In the genomic region with DNA sequence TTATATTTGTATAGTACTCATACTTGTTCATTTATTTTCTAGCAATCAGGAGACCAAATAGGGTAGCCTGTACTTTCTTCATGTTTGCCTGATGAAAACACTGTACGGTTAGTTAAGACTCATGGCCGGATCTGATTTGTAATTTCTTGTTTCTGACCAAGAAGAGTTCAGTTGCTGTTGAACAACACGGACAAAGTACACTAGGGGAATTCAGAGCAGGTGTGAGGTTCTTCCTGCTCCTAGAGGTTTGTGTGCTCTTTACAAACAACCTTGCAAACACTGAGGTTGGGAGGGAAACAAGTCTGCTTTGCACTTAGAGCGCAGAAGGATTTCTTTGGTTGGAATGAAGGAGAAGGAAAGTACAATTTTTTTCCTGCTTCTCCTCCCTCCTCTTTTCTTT, we compare ENCODE assay signal across 9 cellular contexts.
DNase-seq lines count a peak whose midpoint lies in the region; ATAC-seq, FAIRE-seq and TF ChIP-seq lines count a peak whose summit lies in the region.
"Had no signal": no experiment of that assay in that cellular context is flagged by ENCODE, and none has a peak within 500 bp of the region (broad histone marks: within the 10 kb centered on the region; RNA-seq: fewer than 3 reads in every experiment).

No MANE protein-coding gene starts in this region.

- peaks cover 9% of the 10 kb centered on the region for H3K79me1 ChIP-seq in trophoblast cell (ENCODE audit: low read length)

- H3K27ac Mint-ChIP-seq in T-helper 17 cell: peak overlapping the region; percentile 47

- H3K4me2 ChIP-seq in trophoblast cell (ENCODE audit: low read length): no peak overlapping the region

- no peak overlapping the region for H2AFZ ChIP-seq in trophoblast cell (ENCODE audit: insufficient read depth, low read length, poor library complexity)

- H3K18ac ChIP-seq in trophoblast cell (ENCODE audit: low read length): no peak overlapping the region

- H3K27me3 ChIP-seq in small intestine (ENCODE audit: control insufficient read depth in 2 of 2, insufficient read depth in 2 of 2, low read length in 2 of 2) (no peaks in the 10 kb centered on the region), trophoblast cell (ENCODE audit: insufficient read depth, low read length) (no peaks in the 10 kb centered on the region)

- H3K79me2 ChIP-seq in trophoblast cell (ENCODE audit: control insufficient read depth, insufficient read depth, low read length, poor library complexity): peaks cover 29% of the 10 kb centered on the region

- no peaks in the 10 kb centered on the region for H3K4me1 Mint-ChIP-seq in T-helper 17 cell

- H3K9me3 ChIP-seq in T-helper 17 cell (ENCODE audit: control insufficient read depth, low read length, poor library complexity, severe bottlenecking): no peaks in the 10 kb centered on the region
- H3K9me3 ChIP-seq in small intestine (ENCODE audit: control insufficient read depth, low read depth): no peaks in the 10 kb centered on the region
- peaks cover 1% of the 10 kb centered on the region for H3K9me3 ChIP-seq in trophoblast cell (ENCODE audit: insufficient read depth, low read depth, low read length)

- H2BK5ac ChIP-seq in trophoblast cell (ENCODE audit: low read depth, low read length, poor library complexity): no peak overlapping the region

- TF ChIP-seq POLR2A in GM19099 (IDR thresholded peaks at IDR 0.05; ENCODE audit: extremely low read depth, insufficient read length, low read depth): peak; percentile 54

- peaks cover 5% of the 10 kb centered on the region for H3K36me3 Mint-ChIP-seq in T-helper 17 cell (ENCODE audit: low read depth)

- FAIRE-seq in small intestine (lab: Jason Lieb, UNC): no peak
- FAIRE-seq: H1 had no signal

- no peak overlapping the region for H3K4me3 Mint-ChIP-seq in T-helper 17 cell

- H3K36me3 ChIP-seq in small intestine (ENCODE audit: control insufficient read depth in 2 of 2, insufficient read depth in 2 of 2, low read length in 2 of 2) (no peaks in the 10 kb centered on the region), trophoblast cell (ENCODE audit: control insufficient read depth in 1 of 2, insufficient read depth in 2 of 2, low read length in 2 of 2) (no peaks in the 10 kb centered on the region)

- H4K12ac ChIP-seq in trophoblast cell (ENCODE audit: low read depth, low read length): no peak overlapping the region

- no peak overlapping the region for H2BK120ac ChIP-seq in trophoblast cell (ENCODE audit: insufficient read depth, low read length, poor library complexity)

- no peak overlapping the region for H2BK12ac ChIP-seq in trophoblast cell (ENCODE audit: low read length)

- peak overlapping the region; percentile 39 to 89 for H3K27ac ChIP-seq in small intestine (ENCODE audit: low read depth in 1 of 2, low read length in 1 of 2)
- no peak overlapping the region for H3K27ac ChIP-seq in trophoblast cell (ENCODE audit: low read depth, low read length)

- H3K23ac ChIP-seq in trophoblast cell (ENCODE audit: low read length): no peak overlapping the region

- no peak overlapping the region for H3K4ac ChIP-seq in trophoblast cell (ENCODE audit: low read depth, low read length)

- 6 to 37% (median 12%) methylated on average over 4 of the region's 4 CpGs for WGBS in small intestine, 3 donors
- no CpG with 5 or more reads among the region's 4 CpGs for WGBS in trophoblast cell (ENCODE audit: extremely low coverage, insufficient coverage, insufficient read length)

- H2AK5ac ChIP-seq in trophoblast cell (ENCODE audit: low read length): no peak overlapping the region

- H3K9ac ChIP-seq in trophoblast cell (ENCODE audit: low read length): no peak overlapping the region

- DNase-seq in T-helper 17 cell: no peak
- DNase-seq in small intestine: peak; percentile 69
- no peak for DNase-seq in activated effector memory CD4-positive, alpha-beta T cell treated with Interleukin-2 at 50 U/mL for 16 hours
- DNase-seq in trophoblast cell: no peak
- DNase-seq in activated CD4-positive, alpha-beta T cell treated with anti-CD3 and anti-CD28 coated beads, Interleukin-2, amount 50 U/mL, for 4 hours: no peak
- no peak for DNase-seq in NCI-H146 treated with DMSO at 0.1 percent for 48 hours (lab: John Stamatoyannopoulos, UW; ENCODE audit: unreplicated experiment)

- H3K4me1 ChIP-seq in small intestine (ENCODE audit: control insufficient read depth in 2 of 2, insufficient read depth in 1 of 2, low read depth in 1 of 2, low read length in 1 of 2) (peaks cover 0 to 33% of the 10 kb centered on the region in 2 donors), trophoblast cell (ENCODE audit: control insufficient read depth in 1 of 2, insufficient read depth in 2 of 2, low read length in 2 of 2) (peaks cover 17 to 24% of the 10 kb centered on the region in 2 experiments)

- no peak overlapping the region for H4K91ac ChIP-seq in trophoblast cell (ENCODE audit: low read depth, low read length)

- no peak overlapping the region for H3K14ac ChIP-seq in trophoblast cell (ENCODE audit: low read length)

- no peak overlapping the region for H4K8ac ChIP-seq in trophoblast cell (ENCODE audit: low read depth, low read length)

- H3K27me3 Mint-ChIP-seq in T-helper 17 cell: peaks cover 61% of the 10 kb centered on the region

- ATAC-seq in HG02884 (IDR thresholded peaks at IDR 0.05; ENCODE audit: unreplicated experiment) (peak; percentile 30), T-helper 17 cell (peak; percentile 50)

- H3K4me3 ChIP-seq in small intestine (ENCODE audit: low read depth in 1 of 2, low read length in 2 of 2): no peak overlapping the region
- H3K4me3 ChIP-seq in trophoblast cell (ENCODE audit: low read depth, low read length): no peak overlapping the region
